ENCODE assay signal across 10 cellular contexts in genomic region chr4:168634276-168634802, GRCh38.
DNase-seq lines count a peak whose midpoint lies in the region; ATAC-seq, FAIRE-seq and TF ChIP-seq lines count a peak whose summit lies in the region.
"Had no signal": no experiment of that assay in that cellular context is flagged by ENCODE, and none has a peak within 500 bp of the region (broad histone marks: within the 10 kb centered on the region; RNA-seq: fewer than 3 reads in every experiment).

No MANE protein-coding gene starts in this region.

- CTCF ChIA-PET in A549 (lab: Yijun Ruan, JAX), result interaction anchor here (1.1 to 9.8 kb wide), 2 partner anchors 41 to 47 kb away, joined by 3 to 88 read pairs; no protein-coding TSS in a partner anchor

- H3K27ac ChIP-seq in A549, result peak overlapping the region; percentile 84 to 96

- H3K9me3 ChIP-seq in A549, result no peaks in the 10 kb centered on the region
- no peaks in the 10 kb centered on the region for H3K9me3 ChIP-seq in T-helper 17 cell (ENCODE audit: control insufficient read depth, low read length, poor library complexity, severe bottlenecking)

- ATAC-seq in A549 (no peak), T-helper 17 cell (no peak), GM19397 (IDR thresholded peaks at IDR 0.05; ENCODE audit: unreplicated experiment) (no peak)

- H3K27ac Mint-ChIP-seq in mesothelial cell of epicardium (peak overlapping the region; percentile 98), T-helper 17 cell (no peak overlapping the region)

- TF ChIP-seq POLR2A in A549 (IDR thresholded peaks at IDR 0.05; ENCODE audit: low read length), result no peak

- peaks cover 3% of the 10 kb centered on the region for H3K36me3 Mint-ChIP-seq in mesothelial cell of epicardium
- H3K36me3 Mint-ChIP-seq in T-helper 17 cell (ENCODE audit: low read depth), result no peaks in the 10 kb centered on the region

- 62% methylated on average over 11 of the region's 11 CpGs for WGBS in A549 (ENCODE audit: missing lambda C conversion rate)

- FAIRE-seq in A549 (lab: Jason Lieb, UNC), result no peak
- peak; percentile 99 for FAIRE-seq in HTR-8/SVneo (lab: Jason Lieb, UNC)
- FAIRE-seq: D721Med had no signal

- H3K4me1 ChIP-seq in A549, result peaks cover 57% of the 10 kb centered on the region

- no peaks in the 10 kb centered on the region for H3K9me3 Mint-ChIP-seq in mesothelial cell of epicardium

- no peak for TF ChIP-seq RAD21 in A549 (conservative IDR thresholded peaks at IDR 0.05 in 1 of 2, IDR thresholded peaks at IDR 0.05 in 1 of 2)

- H3K4me3 Mint-ChIP-seq in mesothelial cell of epicardium (peak overlapping the region; percentile 87), T-helper 17 cell (no peak overlapping the region)

- DNase-seq in A549 (ENCODE audit: low read depth in 1 of 2, low spot score in 1 of 2), result no peak
- DNase-seq in HTR-8/SVneo (ENCODE audit: insufficient read length, low spot score), result peak; percentile 82
- peak; percentile 99 for DNase-seq in astrocyte of the spinal cord (ENCODE audit: low read depth, low spot score)
- peak; percentile 46 to 72 for DNase-seq in mesothelial cell of epicardium (ENCODE audit: low spot score in 2 of 2, unreplicated experiment in 2 of 2)
- DNase-seq in T-helper 17 cell, result no peak
- DNase-seq in HPDE6-E6E7 (ENCODE audit: extremely low spot score), result no peak
- DNase-seq in NCI-H2107 treated with DMSO at 0.1 percent for 48 hours (lab: John Stamatoyannopoulos, UW; ENCODE audit: unreplicated experiment), result no peak
- DNase-seq: effector CD8-positive, alpha-beta T cell had no signal

- no peak for TF ChIP-seq CTCF in A549 (IDR thresholded peaks at IDR 0.05)
- TF ChIP-seq CTCF in astrocyte of the spinal cord (IDR thresholded peaks at IDR 0.05; ENCODE audit: low read depth, low read length), result no peak
- TF ChIP-seq CTCF in mesothelial cell of epicardium (IDR thresholded peaks at IDR 0.05; ENCODE audit: unreplicated experiment), result no peak

- in situ Hi-C loops in astrocyte of the spinal cord (cut with HindIII; ENCODE audit: low sequenced_read_pairs), result no loop called here

- H3K4me3 ChIP-seq in A549, result peak overlapping the region; percentile 58; the same call in 1 of the 3 replicates
- peak overlapping the region; percentile 85 for H3K4me3 ChIP-seq in astrocyte of the spinal cord (ENCODE audit: low read depth, low read length)

- TF ChIP-seq EP300 in A549 (IDR thresholded peaks at IDR 0.05), result no peak

- H3K27me3 Mint-ChIP-seq in mesothelial cell of epicardium (ENCODE audit: low read depth), result no peaks in the 10 kb centered on the region
- H3K27me3 Mint-ChIP-seq in T-helper 17 cell, result peaks cover 73% of the 10 kb centered on the region

- H3K4me1 Mint-ChIP-seq in mesothelial cell of epicardium (peaks cover 65% of the 10 kb centered on the region), T-helper 17 cell (peaks cover 3% of the 10 kb centered on the region)

- peak overlapping the region; percentile 88 for H3K4me2 ChIP-seq in A549

- POLR2A ChIA-PET in A549 (lab: Yijun Ruan, JAX), result interaction anchor here (0.6 to 1.1 kb wide), 3 partner anchors 13 to 209 kb away, joined by 3 to 6 read pairs (median 4); no protein-coding TSS in a partner anchor

TF ChIP-seq in A549, 52 proteins besides CTCF, POLR2A, EP300 and RAD21:
- TF ChIP-seq MAX (IDR thresholded peaks at IDR 0.05), result 0 out of 2 replicates have a peak, but pooled peaks have one; percentile 22
- no peak; the same call in 1 of the 2 replicates for TF ChIP-seq GATA3 (IDR thresholded peaks at IDR 0.05; ENCODE audit: borderline replicate concordance)
- TF ChIP-seq RFX5 (IDR thresholded peaks at IDR 0.05), result no peak
- TF ChIP-seq CBX8 (IDR thresholded peaks at IDR 0.05), result no peak
- TF ChIP-seq NFE2L2 (conservative IDR thresholded peaks at IDR 0.05; ENCODE audit: low read length), result no peak
- TF ChIP-seq ZNF302 (CRISPR knock-in tag; IDR thresholded peaks at IDR 0.05), result no peak
- TF ChIP-seq HES2 (IDR thresholded peaks at IDR 0.05), result no peak
- no peak for TF ChIP-seq JUN (IDR thresholded peaks at IDR 0.05)
- TF ChIP-seq MAZ (IDR thresholded peaks at IDR 0.05; ENCODE audit: borderline replicate concordance, low read depth, low read length), result no peak
- no peak for TF ChIP-seq E2F6 (IDR thresholded peaks at IDR 0.05; ENCODE audit: borderline replicate concordance, low read depth)
- peak; percentile 69 for TF ChIP-seq MAFK (IDR thresholded peaks at IDR 0.05; ENCODE audit: partially characterized antibody)
TF ChIP-seq in A549: peak in this region for 2.

Comparison
In these comparisons a context has a peak if more than half of its experiments do, and no peak if none do; other contexts are left out.
1. DNase-seq: peak in HTR-8/SVneo (single experiment), astrocyte of the spinal cord (single experiment) and mesothelial cell of epicardium (2 of 2); none in A549 (0 of 2), T-helper 17 cell (0 of 3), HPDE6-E6E7 (single experiment) and NCI-H2107 treated with DMSO at 0.1 percent for 48 hours (single experiment).